In genomic region chr12:85798122-85798521, GRCh38 we compare ENCODE assay signal across 19 cellular contexts. TPM values are rescaled to one million over a fixed set of nuclear protein-coding genes. Genes with fewer than 3 reads are reported as not detected.
"Had no signal": no experiment of that assay in that cellular context is flagged by ENCODE, and none has a peak within 500 bp of the region (broad histone marks: within the 10 kb centered on the region; RNA-seq: fewer than 3 reads in every experiment).

No MANE protein-coding gene starts in this region.

- H3K9ac ChIP-seq: KMS-11 had no signal

- H3K4me2 ChIP-seq: KMS-11 had no signal

- H3K27ac ChIP-seq: HL-60, KMS-11, RWPE1 had no signal

- H3K4me3 ChIP-seq: K562 had no signal

- DNase-seq: Kasumi-1, MM.1S, NCI-H1092 treated with DMSO at 0.1 percent for 48 hours, NCI-H1436, NCI-H187, NCI-H2029, NCI-H2081 treated with DMSO at 0.1 percent for 48 hours, NCI-H2227 treated with DMSO at 0.1 percent for 48 hours, NCI-H524, NCI-H526 treated with DMSO at 0.1 percent for 48 hours, NCI-H774, PC-3, SHP77 had no signal

RNA-seq across cellular contexts. Expression of gene RASSF9, which starts 38.1 kb away (rescaled TPM):
- total RNA-seq: K562, OCI-LY7, PC-3 had no signal
- polyA plus RNA-seq: IgD-negative memory B cell, K562 had no signal
